Comparison of ENCODE assay signal across 8 cellular contexts in the genomic region with DNA sequence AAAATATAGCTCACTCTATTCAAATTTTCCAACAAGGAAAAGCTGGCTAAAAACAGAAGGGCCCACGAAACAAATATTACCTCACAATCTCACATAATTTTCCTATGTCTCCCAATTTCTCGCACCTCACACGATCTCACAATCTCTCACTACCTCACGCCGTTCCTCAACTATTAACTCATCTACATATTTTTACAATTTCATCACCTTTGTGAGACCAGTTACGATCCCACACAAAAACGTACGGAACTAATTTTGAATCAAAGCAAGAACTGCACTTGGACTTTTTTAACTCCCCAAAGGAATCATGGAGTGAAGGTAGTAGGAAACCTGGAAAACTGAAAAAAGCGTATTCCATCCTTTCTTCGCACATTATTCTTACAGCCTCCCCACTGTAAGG. TPM values are rescaled to one million over a fixed set of nuclear protein-coding genes. Genes with fewer than 3 reads are reported as not detected.
DNase-seq lines count a peak whose midpoint lies in the region; ATAC-seq and TF ChIP-seq lines count a peak whose summit lies in the region.

No MANE protein-coding gene starts in this region.

- H3K9me2 ChIP-seq in MM.1S (replicated peaks; ENCODE audit: insufficient read depth, low read length) = no peaks in the 10 kb centered on the region

- no peaks in the 10 kb centered on the region for H3K36me3 Mint-ChIP-seq in CD4-positive, CD25-positive, alpha-beta regulatory T cell
- H3K36me3 Mint-ChIP-seq in neural progenitor cell = peaks cover 7% of the 10 kb centered on the region

- peaks cover 6% of the 10 kb centered on the region for H3K27me3 Mint-ChIP-seq in CD4-positive, CD25-positive, alpha-beta regulatory T cell
- no peaks in the 10 kb centered on the region for H3K27me3 Mint-ChIP-seq in neural progenitor cell (ENCODE audit: insufficient read depth, low read depth)

- H4K20me1 ChIP-seq in MM.1S (ENCODE audit: insufficient read depth, low read length) (no peaks in the 10 kb centered on the region), neural progenitor cell (ENCODE audit: low read depth) (peaks cover 51% of the 10 kb centered on the region)

- no peak for ATAC-seq in CD4-positive, CD25-positive, alpha-beta regulatory T cell (ENCODE audit: low read depth in 2 of 2)
- ATAC-seq in GM19351 (IDR thresholded peaks at IDR 0.05; ENCODE audit: unreplicated experiment) = no peak
- no peak for ATAC-seq in GM18511 (IDR thresholded peaks at IDR 0.05; ENCODE audit: unreplicated experiment)

- peaks cover 14% of the 10 kb centered on the region for H3K4me1 ChIP-seq in CD4-positive, CD25-positive, alpha-beta regulatory T cell (ENCODE audit: control insufficient read depth, insufficient read depth, low read length, poor library complexity, severe bottlenecking)
- peaks cover 17% of the 10 kb centered on the region for H3K4me1 ChIP-seq in MM.1S (ENCODE audit: low read length)
- H3K4me1 ChIP-seq in effector memory CD4-positive, alpha-beta T cell (ENCODE audit: control insufficient read depth, insufficient read depth, low read length, poor library complexity, severe bottlenecking) = no peaks in the 10 kb centered on the region
- H3K4me1 ChIP-seq in neural progenitor cell = peaks cover 3% of the 10 kb centered on the region

- no peaks in the 10 kb centered on the region for H3K9me3 Mint-ChIP-seq in CD4-positive, CD25-positive, alpha-beta regulatory T cell
- peaks cover 2% of the 10 kb centered on the region for H3K9me3 Mint-ChIP-seq in neural progenitor cell

- H3K4me2 ChIP-seq in MM.1S (ENCODE audit: low read depth, low read length) (peak overlapping the region; percentile 96), neural progenitor cell (peak overlapping the region; percentile 87)

- H3K79me2 ChIP-seq in MM.1S (ENCODE audit: low read length) (peaks cover 60% of the 10 kb centered on the region), neural progenitor cell (ENCODE audit: low read depth) (peaks cover 58% of the 10 kb centered on the region)

- peaks cover 12 to 61% (median 26%) of the 10 kb centered on the region in 4 donors for H3K4me1 Mint-ChIP-seq in CD4-positive, CD25-positive, alpha-beta regulatory T cell
- H3K4me1 Mint-ChIP-seq in neural progenitor cell = peaks cover 14% of the 10 kb centered on the region

- no peak for DNase-seq in CD4-positive, CD25-positive, alpha-beta regulatory T cell
- DNase-seq in MM.1S (no peak), neural progenitor cell (ENCODE audit: low spot score) (no peak), NOMO-1 (lab: John Stamatoyannopoulos, UW; ENCODE audit: unreplicated experiment in 2 of 2) (no peak), NCI-H524 treated with DMSO at 0.1 percent for 48 hours (lab: John Stamatoyannopoulos, UW) (no peak)
- DNase-seq in effector memory CD4-positive, alpha-beta T cell = no peak

- H3K36me3 ChIP-seq in CD4-positive, CD25-positive, alpha-beta regulatory T cell (ENCODE audit: control insufficient read depth, insufficient read depth, low read length) = no peaks in the 10 kb centered on the region
- H3K36me3 ChIP-seq in MM.1S (replicated peaks; ENCODE audit: insufficient read depth, low read length) (no peaks in the 10 kb centered on the region), neural progenitor cell (no peaks in the 10 kb centered on the region)
- H3K36me3 ChIP-seq in effector memory CD4-positive, alpha-beta T cell (ENCODE audit: control insufficient read depth, insufficient read depth, low read length) = no peaks in the 10 kb centered on the region

- no peak overlapping the region for H3K27ac ChIP-seq in CD4-positive, CD25-positive, alpha-beta regulatory T cell (ENCODE audit: insufficient read depth, low read length, poor library complexity, severe bottlenecking)
- H3K27ac ChIP-seq in MM.1S (ENCODE audit: low read length) = no peak overlapping the region
- no peak overlapping the region for H3K27ac ChIP-seq in effector memory CD4-positive, alpha-beta T cell (ENCODE audit: insufficient read depth, low read length, poor library complexity, severe bottlenecking)
- H3K27ac ChIP-seq in neural progenitor cell = peak overlapping the region; percentile 90

- H2AFZ ChIP-seq in MM.1S (ENCODE audit: low read length) (peak overlapping the region; percentile 94), neural progenitor cell (replicated peaks) (no peak overlapping the region)

- H3F3A ChIP-seq in MM.1S (ENCODE audit: insufficient read depth, low read length) (peaks cover 26% of the 10 kb centered on the region), neural progenitor cell (ENCODE audit: low read depth) (peaks cover 28% of the 10 kb centered on the region)

- H3K27ac Mint-ChIP-seq in CD4-positive, CD25-positive, alpha-beta regulatory T cell = peak overlapping the region in 1 of 3 donors; percentile 45
- H3K27ac Mint-ChIP-seq in neural progenitor cell = no peak overlapping the region

- peak overlapping the region; percentile 55 for H3K4me3 ChIP-seq in CD4-positive, CD25-positive, alpha-beta regulatory T cell (ENCODE audit: low read depth, low read length)
- H3K4me3 ChIP-seq in MM.1S (ENCODE audit: low read length) (peak overlapping the region; percentile 96), neural progenitor cell (peak overlapping the region; percentile 72)
- peak overlapping the region; percentile 89 for H3K4me3 ChIP-seq in effector memory CD4-positive, alpha-beta T cell (ENCODE audit: insufficient read depth, low read depth, low read length, poor library complexity, severe bottlenecking)

- H3K9me3 ChIP-seq in CD4-positive, CD25-positive, alpha-beta regulatory T cell (ENCODE audit: control insufficient read depth in 2 of 2, low read length in 2 of 2) = no peaks in the 10 kb centered on the region
- H3K9me3 ChIP-seq in MM.1S (replicated peaks; ENCODE audit: insufficient read depth, low read length) = no peaks in the 10 kb centered on the region
- H3K9me3 ChIP-seq in effector memory CD4-positive, alpha-beta T cell (ENCODE audit: control insufficient read depth, low read length) = no peaks in the 10 kb centered on the region
- no peaks in the 10 kb centered on the region for H3K9me3 ChIP-seq in neural progenitor cell (ENCODE audit: low read depth)

- TF ChIP-seq CTCF in MM.1S (IDR thresholded peaks at IDR 0.05; ENCODE audit: low read length) (no peak), neural progenitor cell (IDR thresholded peaks at IDR 0.05) (no peak)

- H3K4me3 Mint-ChIP-seq in CD4-positive, CD25-positive, alpha-beta regulatory T cell = peak overlapping the region in 3 of 4 donors; percentile 90 to 93 (median 92)
- peak overlapping the region; percentile 98 for H3K4me3 Mint-ChIP-seq in neural progenitor cell

- H3K9ac ChIP-seq in MM.1S (ENCODE audit: low read length) = peak overlapping the region; percentile 66; the same call in 1 of the 2 replicates
- H3K9ac ChIP-seq in neural progenitor cell = peak overlapping the region; percentile 21

- no peaks in the 10 kb centered on the region for H3K27me3 ChIP-seq in CD4-positive, CD25-positive, alpha-beta regulatory T cell (ENCODE audit: control insufficient read depth, insufficient read depth, low read length)
- H3K27me3 ChIP-seq in MM.1S (replicated peaks; ENCODE audit: insufficient read depth, low read length) = no peaks in the 10 kb centered on the region
- no peaks in the 10 kb centered on the region for H3K27me3 ChIP-seq in effector memory CD4-positive, alpha-beta T cell (replicated peaks; ENCODE audit: control insufficient read depth, insufficient read depth, low read length, poor library complexity, severe bottlenecking)
- H3K27me3 ChIP-seq in neural progenitor cell = no peaks in the 10 kb centered on the region

RNA-seq across cellular contexts. Expression of a gene that starts 1.1 kb away (rescaled TPM):
- total RNA-seq in CD4-positive, CD25-positive, alpha-beta regulatory T cell = 19.0 TPM
- 10 to 100 TPM; 13.9 to 22.7 (median 15.5) TPM for polyA plus RNA-seq in CD4-positive, CD25-positive, alpha-beta regulatory T cell
- total RNA-seq in neural progenitor cell (ENCODE audit: low replicate concordance) = 206 and 208 TPM in 2 replicates

RNA-seq across cellular contexts. Expression of a gene that starts 7.4 kb away (rescaled TPM):
- 15.8 TPM for total RNA-seq in CD4-positive, CD25-positive, alpha-beta regulatory T cell
- polyA plus RNA-seq in CD4-positive, CD25-positive, alpha-beta regulatory T cell = 10 to 100 TPM; 15.1 to 22.8 (median 21.7) TPM
- 23.4 and 26.2 TPM in 2 replicates for total RNA-seq in neural progenitor cell (ENCODE audit: low replicate concordance)

RNA-seq across cellular contexts. Expression of a gene that starts 52.0 kb away (rescaled TPM):
- total RNA-seq in CD4-positive, CD25-positive, alpha-beta regulatory T cell = 41.0 TPM
- polyA plus RNA-seq in CD4-positive, CD25-positive, alpha-beta regulatory T cell = 1 to 10 TPM; 6.7 to 9.9 (median 7.3) TPM
- 73.4 and 104 TPM in 2 replicates for total RNA-seq in neural progenitor cell (ENCODE audit: low replicate concordance)

Comparison
In these comparisons a context has a peak if more than half of its experiments do, and no peak if none do; other contexts are left out.
1. RNA of a gene that starts 1.1 kb away (total RNA-seq): 206 to 208 TPM in neural progenitor cell; 19.0 TPM in CD4-positive, CD25-positive, alpha-beta regulatory T cell (single experiment); every median in the first group is over 10 times any median in the second.
2. Peak in every context shown above with its lines, with median percentiles within 50 percentile points of each other: H3K4me3 ChIP-seq.